Comparison of ENCODE assay signal across 1 cellular context in genomic region chr20:44412402-44413144, GRCh38.
TF ChIP-seq lines count a peak whose summit lies in the region.

No MANE protein-coding gene starts in this region.

TF ChIP-seq in H1, 55 proteins besides CTCF, POLR2A, EP300 and RAD21 (continued from another document):
- TF ChIP-seq BRCA1 (IDR thresholded peaks at IDR 0.05; ENCODE audit: low read depth, low read length) (no peak), SP1 (IDR thresholded peaks at IDR 0.05; ENCODE audit: low read depth, low read length) (no peak), TBP (IDR thresholded peaks at IDR 0.05; ENCODE audit: low read depth, low read length) (no peak), POU5F1 (IDR thresholded peaks at IDR 0.05; ENCODE audit: low read depth, low read length) (no peak), ASH2L (IDR thresholded peaks at IDR 0.05; ENCODE audit: low read length) (no peak), NANOG (IDR thresholded peaks at IDR 0.05; ENCODE audit: insufficient read depth, low read depth, low read length, poor library complexity, severe bottlenecking) (no peak), TCF12 (IDR thresholded peaks at IDR 0.05; ENCODE audit: low read depth, low read length) (no peak), RFX5 (IDR thresholded peaks at IDR 0.05; ENCODE audit: borderline replicate concordance, low read depth, low read length) (no peak), ATF3 (IDR thresholded peaks at IDR 0.05; ENCODE audit: insufficient read depth, low read depth, low read length) (no peak), TAF1 (IDR thresholded peaks at IDR 0.05; ENCODE audit: low read depth, low read length) (no peak), SUZ12 (IDR thresholded peaks at IDR 0.05; ENCODE audit: low read length) (no peak), RXRA (IDR thresholded peaks at IDR 0.05; ENCODE audit: insufficient read depth, low read depth, low read length) (no peak)
- TF ChIP-seq, protein P1, sequence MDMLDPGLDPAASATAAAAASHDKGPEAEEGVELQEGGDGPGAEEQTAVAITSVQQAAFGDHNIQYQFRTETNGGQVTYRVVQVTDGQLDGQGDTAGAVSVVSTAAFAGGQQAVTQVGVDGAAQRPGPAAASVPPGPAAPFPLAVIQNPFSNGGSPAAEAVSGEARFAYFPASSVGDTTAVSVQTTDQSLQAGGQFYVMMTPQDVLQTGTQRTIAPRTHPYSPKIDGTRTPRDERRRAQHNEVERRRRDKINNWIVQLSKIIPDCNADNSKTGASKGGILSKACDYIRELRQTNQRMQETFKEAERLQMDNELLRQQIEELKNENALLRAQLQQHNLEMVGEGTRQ (IDR thresholded peaks at IDR 0.05; ENCODE audit: low read length) = no peak
